In the genomic region with DNA sequence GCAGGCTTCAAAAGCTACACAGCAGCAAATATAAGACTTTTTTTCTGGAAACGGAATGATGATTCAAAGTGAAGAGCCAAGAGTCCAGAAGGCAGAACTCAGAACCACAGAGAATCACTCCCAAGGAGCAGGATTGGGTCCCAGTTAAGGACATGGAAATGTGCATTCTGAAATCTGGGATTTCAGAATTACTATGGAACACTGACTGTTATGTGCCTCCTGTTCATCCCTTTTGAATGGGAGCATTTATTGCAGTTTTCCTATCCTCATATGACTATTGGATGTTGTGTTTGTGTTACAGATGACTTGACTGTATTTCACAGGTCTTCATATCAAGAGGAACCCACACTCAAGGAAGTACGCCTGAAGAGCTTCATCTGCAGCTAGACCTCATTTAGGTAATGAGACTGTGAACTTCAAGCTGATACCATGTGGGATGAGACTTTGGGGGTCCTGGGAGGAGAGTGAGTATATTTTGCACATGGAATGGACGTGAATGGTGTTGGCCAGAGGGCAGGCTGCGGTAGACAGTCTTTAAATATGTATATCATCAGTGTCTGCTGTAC, we compare ENCODE assay signal across 20 cellular contexts.
"Had no signal": no experiment of that assay in that cellular context is flagged by ENCODE, and none has a peak within 500 bp of the region (broad histone marks: within the 10 kb centered on the region; RNA-seq: fewer than 3 reads in every experiment).

No MANE protein-coding gene starts in this region.

- H3K4me2 ChIP-seq: KMS-11 had no signal

- H3K27me3 ChIP-seq: SJSA1 had no signal

- H3K9ac ChIP-seq: KMS-11 had no signal

- H3K36me3 ChIP-seq: SJSA1 had no signal

- DNase-seq: Kasumi-1, MM.1S, NCI-H1092 treated with DMSO at 0.1 percent for 48 hours, NCI-H1436, NCI-H187, NCI-H2029, NCI-H2081 treated with DMSO at 0.1 percent for 48 hours, NCI-H2171, NCI-H226, NCI-H446, NCI-H510A, NCI-H524 treated with DMSO at 0.1 percent for 48 hours, NCI-H69, NCI-H774, Right ventricle myocardium superior, RPMI8226, SIG-M5 had no signal

- H3K4me3 ChIP-seq: SJSA1, SK-N-MC had no signal

- H3K27ac ChIP-seq: KMS-11, SJSA1, SK-N-MC had no signal
